ENCODE assay signal across 8 cellular contexts in genomic region chr22:46116491-46116958, GRCh38. TPM values are rescaled to one million over a fixed set of nuclear protein-coding genes. Genes with fewer than 3 reads are reported as not detected.
A peak's percentile ranks its signal among the peaks of the same experiment; 100 is the strongest.
DNase-seq lines count a peak whose midpoint lies in the region; ATAC-seq, FAIRE-seq and TF ChIP-seq lines count a peak whose summit lies in the region.

No MANE protein-coding gene starts in this region.

- peak; percentile 56 for ATAC-seq in HG02798 (IDR thresholded peaks at IDR 0.05; ENCODE audit: poor library complexity, unreplicated experiment)
- ATAC-seq in mucosa of descending colon = peak; percentile 86
- no peak for ATAC-seq in GM21515 (IDR thresholded peaks at IDR 0.05; ENCODE audit: unreplicated experiment)

- DNase-seq in D721Med (ENCODE audit: insufficient read length, low spot score) (peak; percentile 73), NOMO-1 treated with dmso at 0.1 percent for 144 hours (lab: John Stamatoyannopoulos, UW; ENCODE audit: unreplicated experiment) (peak; percentile 69), activated T-cell treated with anti-CD3 and anti-CD28 coated beads for 1 hour (ENCODE audit: low read depth) (peak; percentile 89), epithelial cell of esophagus (ENCODE audit: low read depth) (peak; percentile 73), mucosa of descending colon (peak; percentile 92 to 98 (median 97))
- peak; percentile 66 to 79 for DNase-seq in stimulated activated CD8-positive, alpha-beta memory T cell treated with anti-CD3 and anti-CD28 coated beads, Interleukin-2, amount 100 ng/mL, for 1 hour (ENCODE audit: low read depth in 2 of 2)

- H3K36me3 ChIP-seq in mucosa of descending colon (ENCODE audit: low read depth) = no peaks in the 10 kb centered on the region

- peaks cover 9% of the 10 kb centered on the region for H3K4me1 ChIP-seq in mucosa of descending colon (ENCODE audit: low read depth)

- TF ChIP-seq CTCF in D721Med (IDR thresholded peaks at IDR 0.05; ENCODE audit: insufficient read depth, missing control alignments) = peak; percentile 58
- peak; percentile 59 for TF ChIP-seq CTCF in epithelial cell of esophagus (IDR thresholded peaks at IDR 0.05; ENCODE audit: insufficient read depth, low read depth, low read length, missing control alignments)
- peak; percentile 38 for TF ChIP-seq CTCF in mucosa of descending colon (IDR thresholded peaks at IDR 0.05)

- no peak for FAIRE-seq in D721Med (lab: Jason Lieb, UNC)

- no peak overlapping the region for H3K4me3 ChIP-seq in epithelial cell of esophagus (ENCODE audit: low read length)
- no peak overlapping the region for H3K4me3 ChIP-seq in mucosa of descending colon

- intact Hi-C loops in mucosa of descending colon (cut with DNase I, micrococcal nuclease) = loop anchor here (5.0 kb wide), 1 partner anchor 109 kb away; no protein-coding TSS in a partner anchor

- H3K9me3 ChIP-seq in mucosa of descending colon = no peaks in the 10 kb centered on the region

RNA-seq across cellular contexts. Expression of gene PPARA, which starts 33.8 kb away (rescaled TPM):
- 10 to 100 TPM; 57.9 to 81.4 (median 58.5) TPM for total RNA-seq in mucosa of descending colon
